Comparison of ENCODE assay signal across 36 cellular contexts in genomic region chr5:170347022-170347421, GRCh38. TPM values are rescaled to one million over a fixed set of nuclear protein-coding genes. Genes with fewer than 3 reads are reported as not detected.
"Had no signal": no experiment of that assay in that cellular context is flagged by ENCODE, and none has a peak within 500 bp of the region (broad histone marks: within the 10 kb centered on the region; RNA-seq: fewer than 3 reads in every experiment).

No MANE protein-coding gene starts in this region.

- H3K36me3 Mint-ChIP-seq: activated CD8-positive, alpha-beta memory T cell treated with anti-CD3 and anti-CD28 coated beads, Interleukin-2, amount 10 ng/mL, durations not matched to agents 7 days and 5 days; activated naive CD4-positive, alpha-beta T cell treated with anti-CD3 and anti-CD28 coated beads, Interleukin-2, amount 10 ng/mL, durations not matched to agents 7 days and 5 days; activated naive CD4-positive, alpha-beta T cell treated with anti-CD3 and anti-CD28 coated beads, Interleukin-2, amount 50 U/mL, for 24 hours; activated naive CD8-positive, alpha-beta T cell; brain had no signal

- DNase-seq: activated CD4-positive, alpha-beta memory T cell treated with anti-CD3 and anti-CD28 coated beads, Interleukin-2, amount 10 ng/mL, durations not matched to agents 7 days and 5 days; activated CD4-positive, alpha-beta T cell treated with anti-CD3 and anti-CD28 coated beads for 1 hour; activated CD4-positive, alpha-beta T cell treated with anti-CD3 and anti-CD28 coated beads for 36 hours; activated CD4-positive, alpha-beta T cell treated with anti-CD3 and anti-CD28 coated beads for 48 hours; activated CD4-positive, alpha-beta T cell treated with anti-CD3 and anti-CD28 coated beads, Interleukin-2, amount 10 ng/mL, durations not matched to agents 7 days and 5 days; activated CD4-positive, alpha-beta T cell treated with anti-CD3 and anti-CD28 coated beads, Interleukin-2, amount 50 U/mL, for 48 hours; activated CD4-positive, CD25-positive, alpha-beta regulatory T cell; activated CD8-positive, alpha-beta memory T cell treated with anti-CD3 and anti-CD28 coated beads for 24 hours; activated CD8-positive, alpha-beta memory T cell treated with anti-CD3 and anti-CD28 coated beads, Interleukin-2, amount 10 ng/mL, durations not matched to agents 7 days and 5 days; activated CD8-positive, alpha-beta memory T cell treated with anti-CD3 and anti-CD28 coated beads, Interleukin-2, amount 50 U/mL, for 48 hours; activated CD8-positive, alpha-beta T cell treated with anti-CD3 and anti-CD28 coated beads, Interleukin-2, amount 10 ng/mL, durations not matched to agents 7 days and 5 days; activated effector memory CD4-positive, alpha-beta T cell treated with Interleukin-2 at 50 U/mL for 16 hours; activated gamma-delta T cell; activated naive CD4-positive, alpha-beta T cell treated with anti-CD3 and anti-CD28 coated beads, Interleukin-2, amount 10 ng/mL, durations not matched to agents 7 days and 5 days; activated naive CD4-positive, alpha-beta T cell treated with Interleukin-2 at 50 U/mL for 16 hours; activated naive CD8-positive, alpha-beta T cell treated with anti-CD3 and anti-CD28 coated beads, Interleukin-2, amount 10 ng/mL, durations not matched to agents 7 days and 5 days; activated naive CD8-positive, alpha-beta T cell treated with anti-CD3 and anti-CD28 coated beads, Interleukin-2, amount 50 U/mL, for 24 hours; activated T-cell treated with anti-CD3 and anti-CD28 coated beads, Interleukin-2, amount 50 U/mL, for 4 hours; amygdala; anterior cingulate cortex; caudate nucleus; cerebellar nuclear complex; T-helper 1 cell; T-helper 2 cell; T-helper 9 cell had no signal

- H3K27ac Mint-ChIP-seq: activated CD4-positive, alpha-beta memory T cell treated with anti-CD3 and anti-CD28 coated beads, Interleukin-2, amount 10 ng/mL, durations not matched to agents 7 days and 5 days; activated CD4-positive, alpha-beta T cell treated with anti-CD3 and anti-CD28 coated beads for 36 hours; activated CD4-positive, alpha-beta T cell treated with anti-CD3 and anti-CD28 coated beads, Interleukin-2, amount 10 ng/mL, durations not matched to agents 7 days and 5 days; activated CD8-positive, alpha-beta memory T cell treated with anti-CD3 and anti-CD28 coated beads, Interleukin-2, amount 10 ng/mL, durations not matched to agents 7 days and 5 days; activated CD8-positive, alpha-beta T cell treated with anti-CD3 and anti-CD28 coated beads, Interleukin-2, amount 10 ng/mL, durations not matched to agents 7 days and 5 days; activated naive CD4-positive, alpha-beta T cell treated with anti-CD3 and anti-CD28 coated beads, Interleukin-2, amount 10 ng/mL, durations not matched to agents 7 days and 5 days; activated naive CD8-positive, alpha-beta T cell; activated naive CD8-positive, alpha-beta T cell treated with anti-CD3 and anti-CD28 coated beads, Interleukin-2, amount 50 U/mL, for 24 hours; activated T-helper 2 cell treated with anti-CD3 and anti-CD28 coated beads, Interferon-gamma antibody, Interleukin-2, Interleukin-4, amounts not matched to agents 10 μg/mL and 5 μg/mL and 100 μg/mL, durations not matched to agents 14 hours and 24 hours and 36 hours; T-helper 1 cell treated with Interleukin-12 subunit alpha and Interleukin-12 subunit beta and Interleukin-4 antibody, amounts not matched to agents 30 μg/mL and 1 μg/mL, for 36 hours; T-helper 2 cell treated with Interferon-gamma antibody and Interleukin-4, amounts not matched to agents 5 μg/mL and 100 μg/mL, for 36 hours had no signal

- H3K9me3 Mint-ChIP-seq: activated CD4-positive, alpha-beta memory T cell treated with anti-CD3 and anti-CD28 coated beads, Interleukin-2, amount 10 ng/mL, durations not matched to agents 7 days and 5 days; activated CD4-positive, alpha-beta T cell treated with anti-CD3 and anti-CD28 coated beads, Interleukin-2, amount 10 ng/mL, durations not matched to agents 7 days and 5 days; activated naive CD4-positive, alpha-beta T cell treated with anti-CD3 and anti-CD28 coated beads, Interleukin-2, amount 10 ng/mL, durations not matched to agents 7 days and 5 days; activated naive CD4-positive, alpha-beta T cell treated with anti-CD3 and anti-CD28 coated beads, Interleukin-2, amount 50 U/mL, for 24 hours; activated naive CD8-positive, alpha-beta T cell treated with anti-CD3 and anti-CD28 coated beads, Interleukin-2, amount 50 U/mL, for 24 hours; activated T-cell treated with anti-CD3 and anti-CD28 coated beads, Interleukin-2, amount 50 U/mL, for 4 hours; activated T-helper 2 cell treated with anti-CD3 and anti-CD28 coated beads, Interferon-gamma antibody, Interleukin-2, Interleukin-4, amounts not matched to agents 10 μg/mL and 5 μg/mL and 100 μg/mL, durations not matched to agents 14 hours and 24 hours and 36 hours; central memory CD8-positive, alpha-beta T cell; T-helper 1 cell treated with Interleukin-12 subunit alpha and Interleukin-12 subunit beta and Interleukin-4 antibody, amounts not matched to agents 30 μg/mL and 1 μg/mL, for 36 hours; T-helper 2 cell treated with Interferon-gamma antibody and Interleukin-4, amounts not matched to agents 5 μg/mL and 100 μg/mL, for 36 hours had no signal

- H3K4me1 Mint-ChIP-seq: activated CD4-positive, alpha-beta memory T cell treated with anti-CD3 and anti-CD28 coated beads, Interleukin-2, amount 10 ng/mL, durations not matched to agents 7 days and 5 days; activated CD4-positive, alpha-beta T cell treated with anti-CD3 and anti-CD28 coated beads for 36 hours; activated CD4-positive, alpha-beta T cell treated with anti-CD3 and anti-CD28 coated beads, Interleukin-2, amount 10 ng/mL, durations not matched to agents 7 days and 5 days; activated naive CD4-positive, alpha-beta T cell treated with anti-CD3 and anti-CD28 coated beads, Interleukin-2, amount 50 U/mL, for 24 hours; central memory CD8-positive, alpha-beta T cell had no signal

- H3K4me3 Mint-ChIP-seq: activated CD4-positive, alpha-beta memory T cell treated with anti-CD3 and anti-CD28 coated beads, Interleukin-2, amount 10 ng/mL, durations not matched to agents 7 days and 5 days; activated CD4-positive, alpha-beta T cell treated with anti-CD3 and anti-CD28 coated beads for 36 hours; activated CD4-positive, alpha-beta T cell treated with anti-CD3 and anti-CD28 coated beads, Interleukin-2, amount 10 ng/mL, durations not matched to agents 7 days and 5 days; activated CD8-positive, alpha-beta memory T cell treated with anti-CD3 and anti-CD28 coated beads, Interleukin-2, amount 10 ng/mL, durations not matched to agents 7 days and 5 days; activated CD8-positive, alpha-beta T cell treated with anti-CD3 and anti-CD28 coated beads, Interleukin-2, amount 10 ng/mL, durations not matched to agents 7 days and 5 days; activated naive CD4-positive, alpha-beta T cell treated with anti-CD3 and anti-CD28 coated beads, Interleukin-2, amount 10 ng/mL, durations not matched to agents 7 days and 5 days; activated naive CD4-positive, alpha-beta T cell treated with anti-CD3 and anti-CD28 coated beads, Interleukin-2, amount 50 U/mL, for 24 hours; activated naive CD8-positive, alpha-beta T cell; activated naive CD8-positive, alpha-beta T cell treated with anti-CD3 and anti-CD28 coated beads, Interleukin-2, amount 10 ng/mL, durations not matched to agents 7 days and 5 days; activated naive CD8-positive, alpha-beta T cell treated with anti-CD3 and anti-CD28 coated beads, Interleukin-2, amount 50 U/mL, for 24 hours; activated T-cell treated with anti-CD3 and anti-CD28 coated beads, Interleukin-2, amount 50 U/mL, for 4 hours; brain; central memory CD8-positive, alpha-beta T cell; T-helper 1 cell treated with Interleukin-12 subunit alpha and Interleukin-12 subunit beta and Interleukin-4 antibody, amounts not matched to agents 30 μg/mL and 1 μg/mL, for 36 hours; T-helper 2 cell treated with Interferon-gamma antibody and Interleukin-4, amounts not matched to agents 5 μg/mL and 100 μg/mL, for 36 hours had no signal

- H3K27me3 Mint-ChIP-seq: activated naive CD8-positive, alpha-beta T cell had no signal

- ATAC-seq: activated CD4-positive, alpha-beta T cell treated with anti-CD3 and anti-CD28 coated beads for 36 hours; activated CD4-positive, CD25-positive, alpha-beta regulatory T cell treated with anti-CD3 and anti-CD28 coated beads, Interleukin-2, amount 50 U/mL, for 24 hours; activated CD8-positive, alpha-beta memory T cell treated with anti-CD3 and anti-CD28 coated beads, Interleukin-2, amount 10 ng/mL, durations not matched to agents 7 days and 5 days; activated CD8-positive, alpha-beta T cell treated with anti-CD3 and anti-CD28 coated beads, Interleukin-2, amount 10 ng/mL, durations not matched to agents 7 days and 5 days; activated naive CD8-positive, alpha-beta T cell treated with anti-CD3 and anti-CD28 coated beads, Interleukin-2, amount 50 U/mL, for 24 hours; activated T-cell treated with anti-CD3 and anti-CD28 coated beads, Interleukin-2, amount 50 U/mL, for 4 hours had no signal

RNA-seq across cellular contexts. Expression of gene KCNMB1, which starts 42.1 kb away (rescaled TPM):
- total RNA-seq: activated CD4-positive, alpha-beta memory T cell treated with anti-CD3 and anti-CD28 coated beads, Interleukin-2, amount 10 ng/mL, durations not matched to agents 7 days and 5 days; activated CD4-positive, alpha-beta T cell treated with anti-CD3 and anti-CD28 coated beads for 36 hours; activated CD4-positive, alpha-beta T cell treated with anti-CD3 and anti-CD28 coated beads, Interleukin-2, amount 10 ng/mL, durations not matched to agents 7 days and 5 days; activated CD8-positive, alpha-beta memory T cell treated with anti-CD3 and anti-CD28 coated beads, Interleukin-2, amount 10 ng/mL, durations not matched to agents 7 days and 5 days; activated CD8-positive, alpha-beta T cell treated with anti-CD3 and anti-CD28 coated beads, Interleukin-2, amount 10 ng/mL, durations not matched to agents 7 days and 5 days; activated naive CD8-positive, alpha-beta T cell treated with anti-CD3 and anti-CD28 coated beads, Interleukin-2, amount 10 ng/mL, durations not matched to agents 7 days and 5 days; activated T-helper 2 cell treated with anti-CD3 and anti-CD28 coated beads, Interferon-gamma antibody, Interleukin-2, Interleukin-4, amounts not matched to agents 10 μg/mL and 5 μg/mL and 100 μg/mL, durations not matched to agents 14 hours and 24 hours and 36 hours; bronchial epithelial cell had no signal

RNA-seq across cellular contexts. Expression of gene LCP2, which starts 49.4 kb away (rescaled TPM):
- total RNA-seq: bronchial epithelial cell, cardiac muscle cell, chondrocyte had no signal
